Comparison of ENCODE assay signal across 1 cellular context in the genomic region with DNA sequence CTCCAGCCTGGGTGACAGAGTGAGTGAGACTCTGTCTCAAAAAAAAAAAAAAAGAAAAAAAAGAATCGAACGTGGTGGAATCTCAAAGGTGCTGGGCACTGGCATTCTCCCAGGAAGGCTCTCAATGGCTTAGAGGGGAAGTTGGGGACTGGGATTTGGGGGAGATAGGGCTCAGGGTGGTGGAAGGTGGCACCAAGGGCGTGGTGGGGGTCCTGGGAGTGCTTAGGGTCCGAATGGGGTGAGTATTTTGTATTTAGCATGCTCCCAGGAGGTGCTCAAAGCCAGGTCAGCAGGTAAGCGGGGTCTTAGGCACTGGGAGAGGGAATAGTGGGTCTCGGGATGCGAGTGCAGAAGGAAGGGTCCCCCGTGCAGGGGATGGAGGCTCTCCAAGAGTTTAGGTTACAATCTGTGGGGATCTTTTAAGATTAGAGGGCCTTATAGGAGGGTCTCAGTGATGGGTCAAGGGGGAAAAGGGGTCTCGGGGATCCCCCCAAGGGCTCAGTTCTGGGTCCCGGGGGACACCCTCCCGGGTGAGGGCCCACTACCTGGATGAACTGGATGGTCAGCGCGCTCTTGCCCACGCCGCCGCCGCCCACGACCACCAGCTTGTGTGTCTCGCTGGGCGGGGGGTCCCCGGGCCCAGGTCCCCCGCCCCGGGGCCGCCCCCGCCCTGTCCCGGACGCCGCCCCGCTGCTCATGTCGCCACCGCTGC.
TF ChIP-seq lines count a peak whose summit lies in the region.

No MANE protein-coding gene starts in this region.

TF ChIP-seq in HCT116, 20 proteins besides CTCF, POLR2A, EP300 and RAD21 (continued from another document):
- TF ChIP-seq ZBTB33 (IDR thresholded peaks at IDR 0.05; ENCODE audit: extremely low read depth, insufficient replicate concordance, low read length) (no peak), ZFX (IDR thresholded peaks at IDR 0.05) (no peak), FOSL1 (IDR thresholded peaks at IDR 0.05; ENCODE audit: low read depth) (no peak), YY1 (IDR thresholded peaks at IDR 0.05; ENCODE audit: extremely low read depth, insufficient replicate concordance, low read depth, low read length) (no peak), SIN3A (IDR thresholded peaks at IDR 0.05; ENCODE audit: low read depth) (no peak), ZNF274 (IDR thresholded peaks at IDR 0.05; ENCODE audit: low read depth, low read length) (no peak), POLR2AphosphoS5 (IDR thresholded peaks at IDR 0.05; ENCODE audit: low read depth, low read length) (no peak; the same call in 1 of the 2 replicates), SP1 (IDR thresholded peaks at IDR 0.05; ENCODE audit: low read depth) (no peak), SRF (IDR thresholded peaks at IDR 0.05; ENCODE audit: low read depth) (no peak), TCF7L2 (IDR thresholded peaks at IDR 0.05; ENCODE audit: borderline replicate concordance, extremely low read depth, insufficient read depth, insufficient read length) (no peak), JUND (IDR thresholded peaks at IDR 0.05) (no peak)
- TF ChIP-seq, protein P1, sequence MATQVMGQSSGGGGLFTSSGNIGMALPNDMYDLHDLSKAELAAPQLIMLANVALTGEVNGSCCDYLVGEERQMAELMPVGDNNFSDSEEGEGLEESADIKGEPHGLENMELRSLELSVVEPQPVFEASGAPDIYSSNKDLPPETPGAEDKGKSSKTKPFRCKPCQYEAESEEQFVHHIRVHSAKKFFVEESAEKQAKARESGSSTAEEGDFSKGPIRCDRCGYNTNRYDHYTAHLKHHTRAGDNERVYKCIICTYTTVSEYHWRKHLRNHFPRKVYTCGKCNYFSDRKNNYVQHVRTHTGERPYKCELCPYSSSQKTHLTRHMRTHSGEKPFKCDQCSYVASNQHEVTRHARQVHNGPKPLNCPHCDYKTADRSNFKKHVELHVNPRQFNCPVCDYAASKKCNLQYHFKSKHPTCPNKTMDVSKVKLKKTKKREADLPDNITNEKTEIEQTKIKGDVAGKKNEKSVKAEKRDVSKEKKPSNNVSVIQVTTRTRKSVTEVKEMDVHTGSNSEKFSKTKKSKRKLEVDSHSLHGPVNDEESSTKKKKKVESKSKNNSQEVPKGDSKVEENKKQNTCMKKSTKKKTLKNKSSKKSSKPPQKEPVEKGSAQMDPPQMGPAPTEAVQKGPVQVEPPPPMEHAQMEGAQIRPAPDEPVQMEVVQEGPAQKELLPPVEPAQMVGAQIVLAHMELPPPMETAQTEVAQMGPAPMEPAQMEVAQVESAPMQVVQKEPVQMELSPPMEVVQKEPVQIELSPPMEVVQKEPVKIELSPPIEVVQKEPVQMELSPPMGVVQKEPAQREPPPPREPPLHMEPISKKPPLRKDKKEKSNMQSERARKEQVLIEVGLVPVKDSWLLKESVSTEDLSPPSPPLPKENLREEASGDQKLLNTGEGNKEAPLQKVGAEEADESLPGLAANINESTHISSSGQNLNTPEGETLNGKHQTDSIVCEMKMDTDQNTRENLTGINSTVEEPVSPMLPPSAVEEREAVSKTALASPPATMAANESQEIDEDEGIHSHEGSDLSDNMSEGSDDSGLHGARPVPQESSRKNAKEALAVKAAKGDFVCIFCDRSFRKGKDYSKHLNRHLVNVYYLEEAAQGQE (IDR thresholded peaks at IDR 0.05; ENCODE audit: low read depth), result no peak
- TF ChIP-seq, protein P2, sequence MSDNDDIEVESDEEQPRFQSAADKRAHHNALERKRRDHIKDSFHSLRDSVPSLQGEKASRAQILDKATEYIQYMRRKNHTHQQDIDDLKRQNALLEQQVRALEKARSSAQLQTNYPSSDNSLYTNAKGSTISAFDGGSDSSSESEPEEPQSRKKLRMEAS (IDR thresholded peaks at IDR 0.05), result no peak
TF ChIP-seq in HCT116: peak in this region for 0.
